In genomic region chr11:122804796-122805195, GRCh38 we compare ENCODE assay signal across 1 cellular context.
TF ChIP-seq lines count a peak whose summit lies in the region.

No MANE protein-coding gene starts in this region.

TF ChIP-seq in WTC11, 78 proteins besides CTCF, POLR2A, EP300 and RAD21 (continued from another document):
- TF ChIP-seq ATF3 (CRISPR knock-in tag; conservative IDR thresholded peaks at IDR 0.05) = no peak
- TF ChIP-seq ZNF232 (CRISPR knock-in tag; IDR thresholded peaks at IDR 0.05) = no peak
- no peak for TF ChIP-seq FOXJ3 (CRISPR knock-in tag; IDR thresholded peaks at IDR 0.05; ENCODE audit: borderline replicate concordance)
